8 cellular contexts compared by ENCODE assay signal in genomic region chr1:35557118-35557610, GRCh38. TPM values are rescaled to one million over a fixed set of nuclear protein-coding genes. Genes with fewer than 3 reads are reported as not detected.
DNase-seq lines count a peak whose midpoint lies in the region; ATAC-seq and TF ChIP-seq lines count a peak whose summit lies in the region.

TSS of gene KIAA0319L (minus strand) at chr1:35557403. CDS start at chr1:35554491, 2,912 bp downstream.

- H3K9me3 Mint-ChIP-seq in chondrocyte (ENCODE audit: low read depth): no peaks in the 10 kb centered on the region
- no peaks in the 10 kb centered on the region for H3K9me3 Mint-ChIP-seq in stimulated activated effector memory CD8-positive, alpha-beta T cell treated with anti-CD3 and anti-CD28 coated beads, Interleukin-12 subunit alpha, Interleukin-12 subunit beta, amount 100 ng/mL, for 72 hours

- ATAC-seq in GM21447 (IDR thresholded peaks at IDR 0.05; ENCODE audit: unreplicated experiment): peak; percentile 83
- peak; percentile 82 for ATAC-seq in stimulated activated effector memory CD8-positive, alpha-beta T cell treated with anti-CD3 and anti-CD28 coated beads, Interleukin-12 subunit alpha, Interleukin-12 subunit beta, amount 100 ng/mL, for 72 hours

- TF ChIP-seq CTCF in chondrocyte (IDR thresholded peaks at IDR 0.05): peak; percentile 26

- intact Hi-C loops in T-helper 1 cell treated with Interleukin-12 subunit alpha and Interleukin-12 subunit beta and Interleukin-4 antibody, amounts not matched to agents 30 ng/mL and 1 ng/mL, for 36 hours (cut with micrococcal nuclease): loop anchor here (1.0 to 5.0 kb wide), 9 partner anchors 51 to 907 kb away; partner anchors contain the start of genes AGO3, MRPS15, ZMYM4 and ZMYM6

- peaks cover 7% of the 10 kb centered on the region for H3K36me3 Mint-ChIP-seq in chondrocyte (ENCODE audit: low read depth)
- H3K36me3 Mint-ChIP-seq in stimulated activated effector memory CD8-positive, alpha-beta T cell treated with anti-CD3 and anti-CD28 coated beads, Interleukin-12 subunit alpha, Interleukin-12 subunit beta, amount 100 ng/mL, for 72 hours: peaks cover 59% of the 10 kb centered on the region

- DNase-seq in T-helper 1 cell: no peak
- peak; percentile 84 for DNase-seq in HT-29 (ENCODE audit: low spot score)
- peak; percentile 77 for DNase-seq in RKO (ENCODE audit: low spot score)
- peak; percentile 97 for DNase-seq in chondrocyte (ENCODE audit: low spot score)
- DNase-seq in kidney tubule cell (ENCODE audit: low spot score): peak; percentile 89
- peak; percentile 88 to 97 for DNase-seq in stimulated activated effector memory CD8-positive, alpha-beta T cell treated with anti-CD3 and anti-CD28 coated beads, Interleukin-12 subunit alpha, Interleukin-12 subunit beta, amount 100 ng/mL, for 72 hours (ENCODE audit: low spot score in 2 of 2)

- peak within 1 kb of the TSS; percentile 97 for H3K4me3 Mint-ChIP-seq in chondrocyte (ENCODE audit: unreplicated experiment)
- peak within 1 kb of the TSS; percentile 98 for H3K4me3 Mint-ChIP-seq in stimulated activated effector memory CD8-positive, alpha-beta T cell treated with anti-CD3 and anti-CD28 coated beads, Interleukin-12 subunit alpha, Interleukin-12 subunit beta, amount 100 ng/mL, for 72 hours

- H3K27ac Mint-ChIP-seq in chondrocyte (ENCODE audit: unreplicated experiment): peak within 1 kb of the TSS; percentile 90
- H3K27ac Mint-ChIP-seq in stimulated activated effector memory CD8-positive, alpha-beta T cell treated with anti-CD3 and anti-CD28 coated beads, Interleukin-12 subunit alpha, Interleukin-12 subunit beta, amount 100 ng/mL, for 72 hours: peak within 1 kb of the TSS; percentile 99

- peaks cover 50% of the 10 kb centered on the region for H3K4me1 Mint-ChIP-seq in chondrocyte (ENCODE audit: low read depth)
- H3K4me1 Mint-ChIP-seq in stimulated activated effector memory CD8-positive, alpha-beta T cell treated with anti-CD3 and anti-CD28 coated beads, Interleukin-12 subunit alpha, Interleukin-12 subunit beta, amount 100 ng/mL, for 72 hours: peaks cover 66% of the 10 kb centered on the region

- no peaks in the 10 kb centered on the region for H3K27me3 Mint-ChIP-seq in chondrocyte (ENCODE audit: low read depth)

RNA-seq across cellular contexts. Expression of gene KIAA0319L, which starts in this region (rescaled TPM):
- total RNA-seq in T-helper 1 cell treated with Interleukin-12 subunit alpha and Interleukin-12 subunit beta and Interleukin-4 antibody, amounts not matched to agents 30 ng/mL and 1 ng/mL, for 36 hours: 80.3 and 84.6 TPM in 2 replicates
- total RNA-seq in HT-29 (2014; rRNA removed; shearing (Covaris generic)): 33.9 and 34.1 TPM in 2 replicates
- total RNA-seq in chondrocyte: 26.9 to 40.8 TPM (median 28.7 TPM) in 3 replicates

Comparison
In these comparisons a context has a peak if more than half of its experiments do, and no peak if none do; other contexts are left out.
1. DNase-seq: peak in HT-29 (single experiment), RKO (single experiment), chondrocyte (single experiment), kidney tubule cell (single experiment) and stimulated activated effector memory CD8-positive, alpha-beta T cell treated with anti-CD3 and anti-CD28 coated beads, Interleukin-12 subunit alpha, Interleukin-12 subunit beta, amount 100 ng/mL, for 72 hours (2 of 2); none in T-helper 1 cell (0 of 5).